In the genomic region with DNA sequence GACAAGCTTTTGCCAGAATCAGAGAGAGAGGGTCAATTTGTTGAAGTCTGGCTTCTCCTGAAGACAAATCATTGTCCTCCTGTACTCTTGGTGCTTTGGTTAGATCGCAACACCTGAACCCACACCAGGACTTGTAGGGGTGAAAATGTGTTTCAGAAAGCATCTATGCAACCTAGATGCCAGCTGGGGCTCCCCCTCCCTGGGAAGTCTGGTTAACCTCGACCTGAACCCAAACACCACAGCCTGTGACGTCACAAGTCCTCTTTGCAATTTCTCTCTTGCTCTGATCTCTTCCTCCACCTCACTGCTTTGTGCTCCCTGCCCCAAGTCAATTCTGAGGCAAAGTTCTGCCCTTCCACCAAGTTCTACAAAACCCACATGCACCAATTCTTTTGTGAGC, we compare ENCODE assay signal across 9 cellular contexts.
A peak's percentile ranks its signal among the peaks of the same experiment; 100 is the strongest.
DNase-seq lines count a peak whose midpoint lies in the region; ATAC-seq and FAIRE-seq lines count a peak whose summit lies in the region.
"Had no signal": no experiment of that assay in that cellular context is flagged by ENCODE, and none has a peak within 500 bp of the region (broad histone marks: within the 10 kb centered on the region; RNA-seq: fewer than 3 reads in every experiment).

No MANE protein-coding gene starts in this region.

- FAIRE-seq in GM19239 (lab: Jason Lieb, UNC): peak; percentile 93
- FAIRE-seq: bronchial epithelial cell had no signal

- DNase-seq in GM19239 (ENCODE audit: insufficient read length, low spot score) (peak; percentile 32), GM19238 (ENCODE audit: insufficient read length, low spot score) (no peak), SHP77 treated with DMSO at 0.1 percent for 48 hours (lab: John Stamatoyannopoulos, UW) (no peak), GM03348 (ENCODE audit: low spot score) (no peak)
- DNase-seq in activated CD8-positive, alpha-beta memory T cell treated with anti-CD3 and anti-CD28 coated beads, Interleukin-2, amount 50 U/mL, for 48 hours: peak; percentile 59
- peak; percentile 24 to 43 for DNase-seq in stimulated activated CD8-positive, alpha-beta memory T cell treated with anti-CD3 and anti-CD28 coated beads, Interleukin-15, amount 100 ng/mL, for 4 hours (ENCODE audit: low read depth in 2 of 2)

- peak; percentile 72 for ATAC-seq in HG03439 (IDR thresholded peaks at IDR 0.05; ENCODE audit: unreplicated experiment)
- no peak for ATAC-seq in HG03460 (IDR thresholded peaks at IDR 0.05; ENCODE audit: unreplicated experiment)

Comparison
In these comparisons a context has a peak if more than half of its experiments do, and no peak if none do; other contexts are left out.
1. DNase-seq: peak in GM19239 (single experiment), activated CD8-positive, alpha-beta memory T cell treated with anti-CD3 and anti-CD28 coated beads, Interleukin-2, amount 50 U/mL, for 48 hours (single experiment) and stimulated activated CD8-positive, alpha-beta memory T cell treated with anti-CD3 and anti-CD28 coated beads, Interleukin-15, amount 100 ng/mL, for 4 hours (2 of 2); none in GM19238 (single experiment), SHP77 treated with DMSO at 0.1 percent for 48 hours (single experiment) and GM03348 (single experiment).